Comparison of ENCODE assay signal across 34 cellular contexts in the genomic region with DNA sequence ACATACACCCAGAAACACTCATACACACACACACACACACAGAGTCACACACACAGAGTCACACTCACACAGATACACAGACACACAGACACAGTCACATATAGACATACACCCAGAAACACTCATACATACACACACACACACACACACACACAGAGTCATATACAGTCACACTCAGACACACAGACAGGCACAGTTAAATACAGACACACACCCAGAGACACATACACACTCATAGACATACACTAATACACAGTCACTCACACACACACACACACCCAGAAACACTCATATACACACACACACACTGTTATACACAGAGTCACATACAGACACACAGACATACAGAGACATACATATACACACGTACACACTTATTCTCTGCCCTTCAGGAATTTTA.
"Had no signal": no experiment of that assay in that cellular context is flagged by ENCODE, and none has a peak within 500 bp of the region (broad histone marks: within the 10 kb centered on the region; RNA-seq: fewer than 3 reads in every experiment).

No MANE protein-coding gene starts in this region.

- FAIRE-seq: astrocyte, bronchial epithelial cell had no signal

- H3K4me3 Mint-ChIP-seq: activated B cell treated with CpG ODN at 0.5 μM for 24 hours; activated CD8-positive, alpha-beta T cell treated with anti-CD3 and anti-CD28 coated beads for 36 hours; activated naive CD8-positive, alpha-beta T cell; activated T-cell treated with anti-CD3 and anti-CD28 coated beads, Interleukin-2, amount 50 U/mL, for 4 hours; activated T-helper 17 cell treated with anti-CD3 and anti-CD28 coated beads, Interleukin-2, amount 50 U/mL, for 72 hours; central memory CD8-positive, alpha-beta T cell; dendritic cell treated with granulocyte-macrophage colony-stimulating factor and Interleukin-4, amounts not matched to agents 40 ng/mL and 50 ng/mL, for 4 days; endodermal cell; T-helper 17 cell; T-helper 2 cell treated with Interferon-gamma antibody and Interleukin-4, amounts not matched to agents 5 μg/mL and 100 μg/mL, for 36 hours had no signal

- H3K4me1 ChIP-seq: foreskin keratinocyte had no signal

- H3K27me3 ChIP-seq: brain microvascular endothelial cell, dorsolateral prefrontal cortex, foreskin keratinocyte, gastrocnemius medialis, heart left ventricle had no signal

- H3K9me3 Mint-ChIP-seq: activated B cell treated with CpG ODN at 0.5 μM for 24 hours; activated CD8-positive, alpha-beta T cell treated with anti-CD3 and anti-CD28 coated beads for 36 hours; activated T-cell treated with anti-CD3 and anti-CD28 coated beads, Interleukin-2, amount 50 U/mL, for 4 hours; activated T-helper 17 cell treated with anti-CD3 and anti-CD28 coated beads, Interleukin-2, amount 50 U/mL, for 72 hours; central memory CD8-positive, alpha-beta T cell; dendritic cell treated with granulocyte-macrophage colony-stimulating factor and Interleukin-4, amounts not matched to agents 40 ng/mL and 50 ng/mL, for 4 days; endodermal cell; T-helper 2 cell treated with Interferon-gamma antibody and Interleukin-4, amounts not matched to agents 5 μg/mL and 100 μg/mL, for 36 hours had no signal

- H3K4me1 Mint-ChIP-seq: endodermal cell had no signal

- H3K36me3 Mint-ChIP-seq: activated naive CD8-positive, alpha-beta T cell had no signal

- H3K36me3 ChIP-seq: brain microvascular endothelial cell, gastrocnemius medialis, heart left ventricle, WERI-Rb-1 had no signal

- H3K9me3 ChIP-seq: gastrocnemius medialis, heart left ventricle had no signal

- H3K27ac ChIP-seq: brain microvascular endothelial cell, coronary artery, dorsolateral prefrontal cortex, foreskin keratinocyte, gastrocnemius medialis, heart left ventricle, WERI-Rb-1 had no signal

- H3K4me3 ChIP-seq: coronary artery, dorsolateral prefrontal cortex, gastrocnemius medialis, heart left ventricle had no signal

- DNase-seq: activated B cell treated with CpG ODN at 0.5 μM for 24 hours; activated CD4-positive, alpha-beta T cell treated with anti-CD3 and anti-CD28 coated beads for 48 hours; activated CD4-positive, alpha-beta T cell treated with anti-CD3 and anti-CD28 coated beads, Interleukin-2, amount 50 U/mL, for 1 hour; activated CD4-positive, alpha-beta T cell treated with anti-CD3 and anti-CD28 coated beads, Interleukin-2, amount 50 U/mL, for 48 hours; activated CD8-positive, alpha-beta memory T cell treated with anti-CD3 and anti-CD28 coated beads for 24 hours; activated CD8-positive, alpha-beta T cell treated with anti-CD3 and anti-CD28 coated beads for 36 hours; activated effector memory CD4-positive, alpha-beta T cell treated with Interleukin-2 at 50 U/mL for 16 hours; activated gamma-delta T cell treated with Interleukin-2 at 50 U/mL for 16 hours; activated naive CD4-positive, alpha-beta T cell treated with anti-CD3 and anti-CD28 coated beads, Interleukin-2, amount 50 U/mL, for 16 hours; activated naive CD4-positive, alpha-beta T cell treated with Interleukin-2 at 50 U/mL for 16 hours; activated T-cell treated with anti-CD3 and anti-CD28 coated beads, Interleukin-2, amount 50 U/mL, for 4 hours; amniotic stem cell; anterior cingulate cortex; brain microvascular endothelial cell; dorsolateral prefrontal cortex; effector memory CD4-positive, alpha-beta T cell; endodermal cell; foreskin keratinocyte; gastrocnemius medialis; glutamatergic neuron; heart left ventricle; T-helper 17 cell; T1000; WERI-Rb-1 had no signal

- ATAC-seq: activated CD4-positive, CD25-positive, alpha-beta regulatory T cell treated with anti-CD3 and anti-CD28 coated beads, Interleukin-2, amount 50 U/mL, for 24 hours; activated CD8-positive, alpha-beta T cell treated with anti-CD3 and anti-CD28 coated beads for 36 hours; activated T-cell treated with anti-CD3 and anti-CD28 coated beads, Interleukin-2, amount 50 U/mL, for 4 hours; activated T-helper 17 cell treated with anti-CD3 and anti-CD28 coated beads, Interleukin-2, amount 50 U/mL, for 72 hours; esophagus mucosa; foreskin keratinocyte; gastrocnemius medialis; heart left ventricle; T-helper 17 cell had no signal

- H3K27ac Mint-ChIP-seq: activated CD8-positive, alpha-beta T cell treated with anti-CD3 and anti-CD28 coated beads for 36 hours; activated naive CD8-positive, alpha-beta T cell; activated T-helper 17 cell treated with anti-CD3 and anti-CD28 coated beads, Interleukin-2, amount 50 U/mL, for 72 hours; dendritic cell treated with granulocyte-macrophage colony-stimulating factor and Interleukin-4, amounts not matched to agents 40 ng/mL and 50 ng/mL, for 4 days; endodermal cell; T-helper 17 cell; T-helper 2 cell treated with Interferon-gamma antibody and Interleukin-4, amounts not matched to agents 5 μg/mL and 100 μg/mL, for 36 hours had no signal

- H3K27me3 Mint-ChIP-seq: activated B cell treated with CpG ODN at 0.5 μM for 24 hours; dendritic cell treated with granulocyte-macrophage colony-stimulating factor and Interleukin-4, amounts not matched to agents 40 ng/mL and 50 ng/mL, for 4 days had no signal
